In genomic region chr3:48680811-48681540, GRCh38 we compare ENCODE assay signal across 19 cellular contexts. TPM values are rescaled to one million over a fixed set of nuclear protein-coding genes. Genes with fewer than 3 reads are reported as not detected.
"Had no signal": no experiment of that assay in that cellular context is flagged by ENCODE, and none has a peak within 500 bp of the region (broad histone marks: within the 10 kb centered on the region; RNA-seq: fewer than 3 reads in every experiment).

No MANE protein-coding gene starts in this region.

- H3K4me3 ChIP-seq: breast epithelium, esophagus squamous epithelium had no signal

- H3K27me3 Mint-ChIP-seq: activated B cell treated with CpG ODN at 0.5 μM for 24 hours; activated naive CD4-positive, alpha-beta T cell treated with anti-CD3 and anti-CD28 coated beads, Interleukin-2, amount 50 U/mL, for 24 hours; naive thymus-derived CD8-positive, alpha-beta T cell had no signal

- DNase-seq: activated B cell treated with CpG ODN at 0.5 μM for 24 hours; activated CD4-positive, alpha-beta T cell treated with anti-CD3 and anti-CD28 coated beads, Interleukin-2, amount 50 U/mL, for 1 hour; activated T-cell treated with anti-CD3 and anti-CD28 coated beads, Interleukin-2, amount 50 U/mL, for 48 hours; esophagus squamous epithelium; foreskin fibroblast; head of caudate nucleus; left colon; naive thymus-derived CD8-positive, alpha-beta T cell; stimulated activated CD4-positive, alpha-beta T cell treated with anti-CD3 and anti-CD28 coated beads, Interleukin-12 subunit alpha, Interleukin-12 subunit beta, amount 100 ng/mL, for 4 hours; stimulated activated naive CD8-positive, alpha-beta T cell treated with anti-CD3 and anti-CD28 coated beads, Interleukin-15, Interleukin-2, amounts not matched to agents 100 U/mL and 50 U/mL, for 24 hours had no signal

- H3K27ac ChIP-seq: breast epithelium, esophagus squamous epithelium had no signal

- H3K9me3 ChIP-seq: breast epithelium, esophagus squamous epithelium had no signal

- H3K27me3 ChIP-seq: breast epithelium, esophagus squamous epithelium had no signal

- H3K4me3 Mint-ChIP-seq: activated B cell treated with CpG ODN at 0.5 μM for 24 hours; activated naive CD4-positive, alpha-beta T cell treated with anti-CD3 and anti-CD28 coated beads, Interleukin-2, amount 50 U/mL, for 24 hours; T-helper 1 cell treated with Interleukin-12 subunit alpha and Interleukin-12 subunit beta and Interleukin-4 antibody, amounts not matched to agents 30 μg/mL and 1 μg/mL, for 36 hours had no signal

- H3K9me3 Mint-ChIP-seq: activated B cell treated with CpG ODN at 0.5 μM for 24 hours; activated naive CD4-positive, alpha-beta T cell treated with anti-CD3 and anti-CD28 coated beads, Interleukin-2, amount 50 U/mL, for 24 hours; naive thymus-derived CD8-positive, alpha-beta T cell; T-helper 1 cell treated with Interleukin-12 subunit alpha and Interleukin-12 subunit beta and Interleukin-4 antibody, amounts not matched to agents 30 μg/mL and 1 μg/mL, for 36 hours had no signal

- ATAC-seq: naive thymus-derived CD8-positive, alpha-beta T cell; SK-N-SH treated with all-trans-retinoic acid at 6 μM for 48 hours; stimulated activated naive CD8-positive, alpha-beta T cell treated with anti-CD3 and anti-CD28 coated beads, Interleukin-15, Interleukin-2, amounts not matched to agents 100 U/mL and 50 U/mL, for 24 hours had no signal

- H3K36me3 ChIP-seq: breast epithelium had no signal

- H3K27ac Mint-ChIP-seq: activated B cell treated with CpG ODN at 0.5 μM for 24 hours; activated naive CD4-positive, alpha-beta T cell treated with anti-CD3 and anti-CD28 coated beads, Interleukin-2, amount 50 U/mL, for 24 hours; T-helper 1 cell treated with Interleukin-12 subunit alpha and Interleukin-12 subunit beta and Interleukin-4 antibody, amounts not matched to agents 30 μg/mL and 1 μg/mL, for 36 hours had no signal

RNA-seq across cellular contexts. Expression of gene TMEM89, which starts 59.4 kb away (rescaled TPM):
- total RNA-seq: activated B cell treated with CpG ODN at 0.5 μM for 24 hours; breast epithelium; cerebellum; esophagus squamous epithelium; lung microvascular endothelial cell; naive thymus-derived CD8-positive, alpha-beta T cell; omental fat pad; temporal lobe; ureter had no signal
- polyA plus RNA-seq: naive thymus-derived CD8-positive, alpha-beta T cell had no signal
